ENCODE assay signal across 8 cellular contexts in genomic region chr5:123035950-123036390, GRCh38. TPM values are rescaled to one million over a fixed set of nuclear protein-coding genes. Genes with fewer than 3 reads are reported as not detected.
DNase-seq lines count a peak whose midpoint lies in the region; ATAC-seq and TF ChIP-seq lines count a peak whose summit lies in the region.

No MANE protein-coding gene starts in this region.

- peaks cover 7% of the 10 kb centered on the region for H3K4me1 Mint-ChIP-seq in activated naive CD4-positive, alpha-beta T cell treated with anti-CD3 and anti-CD28 coated beads for 36 hours (ENCODE audit: low read depth)
- peaks cover 8% of the 10 kb centered on the region for H3K4me1 Mint-ChIP-seq in activated naive CD4-positive, alpha-beta T cell treated with anti-CD3 and anti-CD28 coated beads, Interleukin-2, amount 10 ng/mL, durations not matched to agents 7 days and 5 days

- no peaks in the 10 kb centered on the region for H3K36me3 Mint-ChIP-seq in activated naive CD4-positive, alpha-beta T cell treated with anti-CD3 and anti-CD28 coated beads for 36 hours (ENCODE audit: low read depth)
- no peaks in the 10 kb centered on the region for H3K36me3 Mint-ChIP-seq in activated naive CD4-positive, alpha-beta T cell treated with anti-CD3 and anti-CD28 coated beads, Interleukin-2, amount 10 ng/mL, durations not matched to agents 7 days and 5 days

- peak overlapping the region; percentile 30 for H3K9ac ChIP-seq in endocrine pancreas (ENCODE audit: control insufficient read depth, insufficient read depth, low read length)

- DNase-seq in activated naive CD4-positive, alpha-beta T cell treated with anti-CD3 and anti-CD28 coated beads for 36 hours = no peak
- DNase-seq in activated naive CD4-positive, alpha-beta T cell treated with anti-CD3 and anti-CD28 coated beads, Interleukin-2, amount 10 ng/mL, durations not matched to agents 7 days and 5 days = no peak
- DNase-seq in RWPE1 (ENCODE audit: low spot score) = peak; percentile 66
- peak; percentile 81 for DNase-seq in lower lobe of right lung
- DNase-seq in tibial artery = peak; percentile 53 to 83
- no peak for DNase-seq in NCI-H187 (lab: John Stamatoyannopoulos, UW)

- no peak for TF ChIP-seq CTCF in RWPE1 (conservative IDR thresholded peaks at IDR 0.05; ENCODE audit: low read depth)
- TF ChIP-seq CTCF in lower lobe of right lung (IDR thresholded peaks at IDR 0.05) = no peak
- no peak for TF ChIP-seq CTCF in tibial artery (IDR thresholded peaks at IDR 0.05)

- no peaks in the 10 kb centered on the region for H3K9me3 Mint-ChIP-seq in activated naive CD4-positive, alpha-beta T cell treated with anti-CD3 and anti-CD28 coated beads for 36 hours
- H3K9me3 Mint-ChIP-seq in activated naive CD4-positive, alpha-beta T cell treated with anti-CD3 and anti-CD28 coated beads, Interleukin-2, amount 10 ng/mL, durations not matched to agents 7 days and 5 days = no peaks in the 10 kb centered on the region

- peak overlapping the region; percentile 79 for H3K27ac ChIP-seq in RWPE1
- peak overlapping the region; percentile 87 for H3K27ac ChIP-seq in lower lobe of right lung
- H3K27ac ChIP-seq in tibial artery = peak overlapping the region; percentile 86 to 97

- no peak overlapping the region for H3K27ac Mint-ChIP-seq in activated naive CD4-positive, alpha-beta T cell treated with anti-CD3 and anti-CD28 coated beads for 36 hours
- no peak overlapping the region for H3K27ac Mint-ChIP-seq in activated naive CD4-positive, alpha-beta T cell treated with anti-CD3 and anti-CD28 coated beads, Interleukin-2, amount 10 ng/mL, durations not matched to agents 7 days and 5 days

- peak overlapping the region; percentile 56 for H3K4me3 Mint-ChIP-seq in activated naive CD4-positive, alpha-beta T cell treated with anti-CD3 and anti-CD28 coated beads for 36 hours
- H3K4me3 Mint-ChIP-seq in activated naive CD4-positive, alpha-beta T cell treated with anti-CD3 and anti-CD28 coated beads, Interleukin-2, amount 10 ng/mL, durations not matched to agents 7 days and 5 days = no peak overlapping the region

- CTCF ChIA-PET in activated naive CD4-positive, alpha-beta T cell treated with anti-CD3 and anti-CD28 coated beads for 36 hours (lab: Charles Lee) = no interaction called here
- CTCF ChIA-PET in activated naive CD4-positive, alpha-beta T cell treated with anti-CD3 and anti-CD28 coated beads, Interleukin-2, amount 10 ng/mL, durations not matched to agents 7 days and 5 days (lab: Charles Lee) = no interaction called here
- CTCF ChIA-PET in RWPE1 (lab: Yijun Ruan, JAX) = interaction anchor here (0.6 kb wide), 1 partner anchor 205 kb away, joined by 3 read pairs; no protein-coding TSS in a partner anchor

- no peaks in the 10 kb centered on the region for H3K36me3 ChIP-seq in endocrine pancreas (ENCODE audit: control insufficient read depth, insufficient read depth, low read length)
- no peaks in the 10 kb centered on the region for H3K36me3 ChIP-seq in lower lobe of right lung
- H3K36me3 ChIP-seq in tibial artery = no peaks in the 10 kb centered on the region

- ATAC-seq in HG02759 (IDR thresholded peaks at IDR 0.05; ENCODE audit: unreplicated experiment) = peak; percentile 20
- ATAC-seq in lower lobe of right lung = peak; percentile 84 to 88

- peaks cover 2% of the 10 kb centered on the region for H3K27me3 ChIP-seq in endocrine pancreas (ENCODE audit: control insufficient read depth, insufficient read depth, low read length)
- H3K27me3 ChIP-seq in lower lobe of right lung (ENCODE audit: low read depth) = no peaks in the 10 kb centered on the region
- H3K27me3 ChIP-seq in tibial artery = no peaks in the 10 kb centered on the region

- no peaks in the 10 kb centered on the region for H3K4me1 ChIP-seq in endocrine pancreas (ENCODE audit: control insufficient read depth, insufficient read depth, low read length)
- peaks cover 20% of the 10 kb centered on the region for H3K4me1 ChIP-seq in lower lobe of right lung
- H3K4me1 ChIP-seq in tibial artery = peaks cover 0 to 24% (median 15%) of the 10 kb centered on the region in 4 donors

- peaks cover 57% of the 10 kb centered on the region for H3K27me3 Mint-ChIP-seq in activated naive CD4-positive, alpha-beta T cell treated with anti-CD3 and anti-CD28 coated beads for 36 hours (ENCODE audit: low read depth)
- H3K27me3 Mint-ChIP-seq in activated naive CD4-positive, alpha-beta T cell treated with anti-CD3 and anti-CD28 coated beads, Interleukin-2, amount 10 ng/mL, durations not matched to agents 7 days and 5 days = peaks cover 54% of the 10 kb centered on the region

- POLR2A ChIA-PET in RWPE1 (lab: Yijun Ruan, JAX; ENCODE audit: low non-redundant PET) = no interaction called here

- H3K4me3 ChIP-seq in endocrine pancreas (ENCODE audit: control insufficient read depth, insufficient read depth, low read length) = no peak overlapping the region
- H3K4me3 ChIP-seq in lower lobe of right lung = peak overlapping the region; percentile 76
- peak overlapping the region; percentile 86 for H3K4me3 ChIP-seq in tibial artery

- H3K9me3 ChIP-seq in endocrine pancreas (ENCODE audit: control insufficient read depth, low read length) (no peaks in the 10 kb centered on the region), lower lobe of right lung (no peaks in the 10 kb centered on the region), tibial artery (no peaks in the 10 kb centered on the region)

- intact Hi-C loops in activated naive CD4-positive, alpha-beta T cell treated with anti-CD3 and anti-CD28 coated beads for 36 hours (cut with micrococcal nuclease) = loop anchor here (2.0 to 10.0 kb wide), 3 partner anchors 57 to 569 kb away; no protein-coding TSS in a partner anchor
- intact Hi-C loops in lower lobe of right lung (cut with DNase I) = no loop called here
- intact Hi-C loops in tibial artery (cut with DNase I; ENCODE audit: low total_unique reads) = loop anchor here (5.0 to 10.0 kb wide), 3 partner anchors 51 to 329 kb away; partner anchors contain the start of gene PRDM6

RNA-seq across cellular contexts. Expression of gene PPIC, which starts 0.6 kb away (rescaled TPM):
- not detected for total RNA-seq in activated naive CD4-positive, alpha-beta T cell treated with anti-CD3 and anti-CD28 coated beads for 36 hours
- 39.5 TPM for total RNA-seq in lower lobe of right lung

RNA-seq across cellular contexts. Expression of gene PRDM6, which starts 53.1 kb away (rescaled TPM):
- total RNA-seq in activated naive CD4-positive, alpha-beta T cell treated with anti-CD3 and anti-CD28 coated beads for 36 hours = not detected
- 6.7 TPM for total RNA-seq in lower lobe of right lung

Comparison
In these comparisons a context has a peak if more than half of its experiments do, and no peak if none do; other contexts are left out.
1. DNase-seq: peak in RWPE1 (single experiment), lower lobe of right lung (single experiment) and tibial artery (2 of 2); none in activated naive CD4-positive, alpha-beta T cell treated with anti-CD3 and anti-CD28 coated beads for 36 hours (single experiment), activated naive CD4-positive, alpha-beta T cell treated with anti-CD3 and anti-CD28 coated beads, Interleukin-2, amount 10 ng/mL, durations not matched to agents 7 days and 5 days (single experiment) and NCI-H187 (0 of 2).
2. RNA of gene PPIC, which starts 0.6 kb away (total RNA-seq): 39.5 TPM in lower lobe of right lung (single experiment); not detected in activated naive CD4-positive, alpha-beta T cell treated with anti-CD3 and anti-CD28 coated beads for 36 hours; every median in the first group is over 10 times any median in the second.
3. Peak in every context shown above with its lines, with median percentiles within 50 percentile points of each other: H3K27ac ChIP-seq.